ENCODE assay signal across 1 cellular context in genomic region chr20:33209789-33210188, GRCh38.
A peak's percentile ranks its signal among the peaks of the same experiment; 100 is the strongest.
TF ChIP-seq lines count a peak whose summit lies in the region.

No MANE protein-coding gene starts in this region.

TF ChIP-seq in HepG2, 621 proteins besides CTCF, POLR2A, EP300 and RAD21 (continued from another document):
- TF ChIP-seq UBTF (CRISPR knock-in tag; IDR thresholded peaks at IDR 0.05): no peak; the same call in 1 of the 2 replicates
- TF ChIP-seq HNRNPH1 (optimal IDR thresholded peaks at IDR 0.05; ENCODE audit: low read depth, low read length): no peak
- peak; percentile 97 for TF ChIP-seq TMF1 (CRISPR knock-in tag; IDR thresholded peaks at IDR 0.05; ENCODE audit: low read depth)
- peak; percentile 78; the same call in 1 of the 2 replicates for TF ChIP-seq ZC3H4 (CRISPR knock-in tag; IDR thresholded peaks at IDR 0.05; ENCODE audit: borderline replicate concordance)
- no peak for TF ChIP-seq PCBP2 (optimal IDR thresholded peaks at IDR 0.05; ENCODE audit: low read depth, low read length, poor library complexity, severe bottlenecking)
- peak; percentile 78 for TF ChIP-seq E2F1 (CRISPR knock-in tag; IDR thresholded peaks at IDR 0.05)
- TF ChIP-seq HCFC1 (IDR thresholded peaks at IDR 0.05; ENCODE audit: low read depth, low read length): peak; percentile 38; the same call in 1 of the 2 replicates
- peak; percentile 82 for TF ChIP-seq FOSL2 (CRISPR knock-in tag; IDR thresholded peaks at IDR 0.05)
- no peak for TF ChIP-seq ZNF713 (CRISPR knock-in tag; IDR thresholded peaks at IDR 0.05)
- TF ChIP-seq HMGXB3 (CRISPR knock-in tag; IDR thresholded peaks at IDR 0.05; ENCODE audit: borderline replicate concordance): peak; percentile 97
- no peak for TF ChIP-seq ATRX (CRISPR knock-in tag; IDR thresholded peaks at IDR 0.05; ENCODE audit: borderline replicate concordance)
- 0 out of 2 replicates have a peak, but pooled peaks have one; percentile 28 for TF ChIP-seq MTA3 (CRISPR knock-in tag; IDR thresholded peaks at IDR 0.05)
- no peak for TF ChIP-seq FIP1L1 (IDR thresholded peaks at IDR 0.05; ENCODE audit: borderline replicate concordance, insufficient read depth, low read depth, low read length)
- TF ChIP-seq CERS6 (CRISPR knock-in tag; IDR thresholded peaks at IDR 0.05): 0 out of 2 replicates have a peak, but pooled peaks have one; percentile 63
- no peak for TF ChIP-seq ZNF337 (CRISPR knock-in tag; IDR thresholded peaks at IDR 0.05; ENCODE audit: borderline replicate concordance, low read depth)
- no peak for TF ChIP-seq ZNF10 (CRISPR knock-in tag; IDR thresholded peaks at IDR 0.05; ENCODE audit: borderline replicate concordance, low read depth)
- peak; percentile 95; the same call in 1 of the 2 replicates for TF ChIP-seq TIGD3 (CRISPR knock-in tag; IDR thresholded peaks at IDR 0.05; ENCODE audit: borderline replicate concordance)
- 0 out of 2 replicates have a peak, but pooled peaks have one; percentile 48 for TF ChIP-seq SSRP1 (CRISPR knock-in tag; IDR thresholded peaks at IDR 0.05)
- TF ChIP-seq THAP9 (CRISPR knock-in tag; IDR thresholded peaks at IDR 0.05; ENCODE audit: borderline replicate concordance): no peak
- peak; percentile 80 for TF ChIP-seq ZNF263 (CRISPR knock-in tag; IDR thresholded peaks at IDR 0.05)
- no peak for TF ChIP-seq ZSCAN29 (CRISPR knock-in tag; conservative IDR thresholded peaks at IDR 0.05)
- TF ChIP-seq IKZF4 (CRISPR knock-in tag; IDR thresholded peaks at IDR 0.05; ENCODE audit: borderline replicate concordance, low read depth, not compliant biosample characterization): peak; percentile 98
- TF ChIP-seq ZNF180 (CRISPR knock-in tag; IDR thresholded peaks at IDR 0.05; ENCODE audit: borderline replicate concordance, low read depth): no peak
- no peak for TF ChIP-seq HNF4A (CRISPR knock-in tag; IDR thresholded peaks at IDR 0.05)
- no peak for TF ChIP-seq HDAC6 (IDR thresholded peaks at IDR 0.05; ENCODE audit: low read depth, low read length)
- TF ChIP-seq CSRNP2 (CRISPR knock-in tag; conservative IDR thresholded peaks at IDR 0.05; ENCODE audit: low read depth): peak; percentile 79; the same call in 1 of the 2 replicates
- TF ChIP-seq DMAP1 (CRISPR knock-in tag; IDR thresholded peaks at IDR 0.05): no peak
- peak; percentile 93 for TF ChIP-seq ZBED4 (CRISPR knock-in tag; IDR thresholded peaks at IDR 0.05; ENCODE audit: borderline replicate concordance)
- TF ChIP-seq U2AF2 (IDR thresholded peaks at IDR 0.05; ENCODE audit: low read depth, low read length): no peak
- TF ChIP-seq ZNF121 (CRISPR knock-in tag; IDR thresholded peaks at IDR 0.05): no peak
- TF ChIP-seq SATB2 (CRISPR knock-in tag; IDR thresholded peaks at IDR 0.05): peak; percentile 98
- peak; percentile 98 for TF ChIP-seq ZNF749 (CRISPR knock-in tag; IDR thresholded peaks at IDR 0.05; ENCODE audit: borderline replicate concordance)
- peak; percentile 96 for TF ChIP-seq TEF (CRISPR knock-in tag; IDR thresholded peaks at IDR 0.05)
- no peak for TF ChIP-seq ZFX (CRISPR knock-in tag; IDR thresholded peaks at IDR 0.05; ENCODE audit: low read depth)
